Comparison of ENCODE assay signal across 12 cellular contexts in genomic region chr2:174553811-174554493, GRCh38. TPM values are rescaled to one million over a fixed set of nuclear protein-coding genes. Genes with fewer than 3 reads are reported as not detected.
DNase-seq lines count a peak whose midpoint lies in the region; ATAC-seq and TF ChIP-seq lines count a peak whose summit lies in the region.
"Had no signal": no experiment of that assay in that cellular context is flagged by ENCODE, and none has a peak within 500 bp of the region (broad histone marks: within the 10 kb centered on the region; RNA-seq: fewer than 3 reads in every experiment).

No MANE protein-coding gene starts in this region.

- peaks cover 6% of the 10 kb centered on the region for H3K36me3 Mint-ChIP-seq in activated T-cell treated with anti-CD3 and anti-CD28 coated beads, Interleukin-2, amount 50 U/mL, for 4 hours (ENCODE audit: insufficient read depth)
- peaks cover 5% of the 10 kb centered on the region for H3K36me3 Mint-ChIP-seq in activated CD4-positive, alpha-beta memory T cell treated with anti-CD3 and anti-CD28 coated beads for 36 hours
- H3K36me3 Mint-ChIP-seq: brain had no signal

- TF ChIP-seq CTCF in transverse colon (IDR thresholded peaks at IDR 0.05) (no peak), gastrocnemius medialis (IDR thresholded peaks at IDR 0.05 in 4 of 5, conservative IDR thresholded peaks at IDR 0.05 in 1 of 5) (no peak)

- POLR2A ChIA-PET in activated CD4-positive, alpha-beta memory T cell treated with anti-CD3 and anti-CD28 coated beads for 36 hours (lab: Charles Lee) = no interaction called here

- CTCF ChIA-PET in activated CD4-positive, alpha-beta memory T cell treated with anti-CD3 and anti-CD28 coated beads for 36 hours (lab: Charles Lee) = interaction anchor here (1.5 to 3.6 kb wide), 3 partner anchors 9 to 92 kb away, joined by 3 to 21 read pairs (median 4); partner anchors contain the start of gene GPR155

- peak overlapping the region in 3 of 4 donors; percentile 2 to 23 (median 22) for H3K27ac ChIP-seq in transverse colon
- no peak overlapping the region for H3K27ac ChIP-seq in gastrocnemius medialis
- H3K27ac ChIP-seq: prostate gland had no signal

- peak overlapping the region; percentile 10 for H3K4me3 Mint-ChIP-seq in activated T-cell treated with anti-CD3 and anti-CD28 coated beads, Interleukin-2, amount 50 U/mL, for 4 hours
- H3K4me3 Mint-ChIP-seq in activated CD4-positive, alpha-beta memory T cell treated with anti-CD3 and anti-CD28 coated beads for 36 hours = no peak overlapping the region
- H3K4me3 Mint-ChIP-seq: brain had no signal

- H3K9me3 Mint-ChIP-seq in activated T-cell treated with anti-CD3 and anti-CD28 coated beads, Interleukin-2, amount 50 U/mL, for 4 hours = no peaks in the 10 kb centered on the region
- H3K9me3 Mint-ChIP-seq in activated CD4-positive, alpha-beta memory T cell treated with anti-CD3 and anti-CD28 coated beads for 36 hours = peaks cover 2% of the 10 kb centered on the region

- TF ChIP-seq EP300 in transverse colon (IDR thresholded peaks at IDR 0.05; ENCODE audit: low read depth) = no peak

- H3K36me3 ChIP-seq in transverse colon (no peaks in the 10 kb centered on the region), gastrocnemius medialis (no peaks in the 10 kb centered on the region)
- H3K36me3 ChIP-seq: prostate gland had no signal

- peaks cover 0 to 16% (median 0%) of the 10 kb centered on the region in 4 donors for H3K4me1 ChIP-seq in transverse colon
- H3K4me1 ChIP-seq in gastrocnemius medialis = no peaks in the 10 kb centered on the region
- H3K4me1 ChIP-seq: prostate gland, stomach had no signal

- no peaks in the 10 kb centered on the region for H3K27me3 ChIP-seq in transverse colon
- H3K27me3 ChIP-seq in gastrocnemius medialis = no peaks in the 10 kb centered on the region
- H3K27me3 ChIP-seq: stomach had no signal

- intact Hi-C loops in activated CD4-positive, alpha-beta memory T cell treated with anti-CD3 and anti-CD28 coated beads for 36 hours (cut with micrococcal nuclease) = loop anchor here (1.0 kb wide), 1 partner anchor 61 kb away; no protein-coding TSS in a partner anchor
- intact Hi-C loops in transverse colon (cut with DNase I; ENCODE audit: low total_unique reads) (no loop called here), gastrocnemius medialis (cut with DNase I; ENCODE audit: low total_unique reads) (no loop called here)

- TF ChIP-seq POLR2A in transverse colon (IDR thresholded peaks at IDR 0.05) (no peak), gastrocnemius medialis (IDR thresholded peaks at IDR 0.05) (no peak)

- no peaks in the 10 kb centered on the region for H3K9me3 ChIP-seq in transverse colon
- H3K9me3 ChIP-seq in gastrocnemius medialis = no peaks in the 10 kb centered on the region
- H3K9me3 ChIP-seq: prostate gland, stomach had no signal

- no peak overlapping the region for H3K4me3 ChIP-seq in transverse colon
- no peak overlapping the region for H3K4me3 ChIP-seq in gastrocnemius medialis
- H3K4me3 ChIP-seq: prostate gland, stomach had no signal

- peak overlapping the region; percentile 80 for H3K27ac Mint-ChIP-seq in activated CD4-positive, alpha-beta memory T cell treated with anti-CD3 and anti-CD28 coated beads for 36 hours
- H3K27ac Mint-ChIP-seq: brain had no signal

- ATAC-seq in activated T-cell treated with anti-CD3 and anti-CD28 coated beads, Interleukin-2, amount 50 U/mL, for 4 hours = peak in 1 of 2 donors; percentile 23
- ATAC-seq in HG03432 (IDR thresholded peaks at IDR 0.05; ENCODE audit: unreplicated experiment) (peak; percentile 70), gastrocnemius medialis (no peak)

- no peak for DNase-seq in activated T-cell treated with anti-CD3 and anti-CD28 coated beads, Interleukin-2, amount 50 U/mL, for 4 hours
- no peak for DNase-seq in activated T-cell treated with anti-CD3 and anti-CD28 coated beads for 4 hours
- DNase-seq in activated CD4-positive, alpha-beta memory T cell treated with anti-CD3 and anti-CD28 coated beads for 36 hours = no peak
- peak; percentile 26 for DNase-seq in transverse colon
- DNase-seq in gastrocnemius medialis = no peak
- DNase-seq in ureter (ENCODE audit: low spot score) = no peak
- DNase-seq in stimulated activated CD4-positive, alpha-beta T cell treated with anti-CD3 and anti-CD28 coated beads, Interleukin-2, amount 100 ng/mL, for 48 hours = no peak
- DNase-seq: hypothalamus, stomach had no signal

- in situ Hi-C loops in transverse colon (cut with MboI; ENCODE audit: low pct_ligation_motif_present in 1 of 4, low pct_unique_long_range_greater_than_20kb in 1 of 4, low sequenced_read_pairs in 3 of 4) = no loop called here
- in situ Hi-C loops in gastrocnemius medialis (cut with MboI; ENCODE audit: low sequenced_read_pairs in 4 of 4) = no loop called here

- no peaks in the 10 kb centered on the region for H3K27me3 Mint-ChIP-seq in activated T-cell treated with anti-CD3 and anti-CD28 coated beads, Interleukin-2, amount 50 U/mL, for 4 hours (ENCODE audit: low read depth)
- H3K27me3 Mint-ChIP-seq in activated CD4-positive, alpha-beta memory T cell treated with anti-CD3 and anti-CD28 coated beads for 36 hours = no peaks in the 10 kb centered on the region
- H3K27me3 Mint-ChIP-seq: brain had no signal

- peaks cover 39% of the 10 kb centered on the region for H3K4me1 Mint-ChIP-seq in activated T-cell treated with anti-CD3 and anti-CD28 coated beads, Interleukin-2, amount 50 U/mL, for 4 hours (ENCODE audit: low read depth)
- peaks cover 42% of the 10 kb centered on the region for H3K4me1 Mint-ChIP-seq in activated CD4-positive, alpha-beta memory T cell treated with anti-CD3 and anti-CD28 coated beads for 36 hours (ENCODE audit: low read depth)
- H3K4me1 Mint-ChIP-seq: brain had no signal

- 60 to 80% methylated on average over 5 of the region's 5 CpGs for WGBS in transverse colon (ENCODE audit: low coverage in 1 of 2), 2 donors

RNA-seq across cellular contexts. Expression of gene WIPF1, which starts 43.7 kb away (rescaled TPM):
- total RNA-seq in activated T-cell treated with anti-CD3 and anti-CD28 coated beads, Interleukin-2, amount 50 U/mL, for 4 hours = 100 to 1,000 TPM in 2 of 3 donors, 10 to 100 TPM in 1; 95.1 to 122 (median 101) TPM
- total RNA-seq in activated CD4-positive, alpha-beta memory T cell treated with anti-CD3 and anti-CD28 coated beads for 36 hours = 100 to 1,000 TPM; 170 to 183 TPM
- total RNA-seq in transverse colon = 10 to 100 TPM in 3 of 4 donors, 1 to 10 TPM in 1; 8.5 to 32.6 (median 16.1) TPM
- 1 to 10 TPM; 3.1 to 8.4 (median 4.9) TPM for total RNA-seq in gastrocnemius medialis
- 35.7 TPM for total RNA-seq in ureter

Comparison
In these comparisons a context has a peak if more than half of its experiments do, and no peak if none do; other contexts are left out.
1. H3K27ac ChIP-seq: peak in transverse colon (3 of 4); none in gastrocnemius medialis (0 of 4).